Comparison of ENCODE assay signal across 15 cellular contexts in the genomic region with DNA sequence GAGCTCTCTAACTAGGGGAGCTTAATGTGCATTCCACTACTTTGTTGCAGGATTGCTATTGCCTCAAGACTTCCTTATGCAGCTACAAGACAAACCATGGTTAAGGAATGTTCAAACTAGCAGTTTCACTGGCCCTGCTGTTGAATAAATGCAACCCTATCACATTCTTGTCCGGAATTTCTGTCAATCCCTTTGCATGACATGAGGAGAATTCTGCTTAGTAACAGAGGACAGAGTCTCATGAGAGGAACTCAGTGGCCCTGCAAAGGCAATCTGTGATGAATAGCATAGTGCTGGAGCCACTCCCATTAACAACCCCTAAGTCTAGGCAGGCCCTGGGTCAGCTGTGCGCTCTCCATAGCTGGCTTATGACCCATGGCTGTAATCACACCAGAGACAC. TPM values are rescaled to one million over a fixed set of nuclear protein-coding genes. Genes with fewer than 3 reads are reported as not detected.
"Had no signal": no experiment of that assay in that cellular context is flagged by ENCODE, and none has a peak within 500 bp of the region (broad histone marks: within the 10 kb centered on the region; RNA-seq: fewer than 3 reads in every experiment).

No MANE protein-coding gene starts in this region.

- H3K4me3 ChIP-seq: left lung, prostate gland, right lobe of liver had no signal

- H3K9me3 ChIP-seq: left lung, prostate gland, right lobe of liver had no signal

- H3K36me3 Mint-ChIP-seq: naive thymus-derived CD4-positive, alpha-beta T cell; stimulated activated effector memory CD8-positive, alpha-beta T cell treated with anti-CD3 and anti-CD28 coated beads, Interleukin-12 subunit alpha, Interleukin-12 subunit beta, amount 100 ng/mL, for 72 hours; T-cell had no signal

- H3K27me3 ChIP-seq: left lung, right lobe of liver had no signal

- H3K4me1 Mint-ChIP-seq: activated B cell treated with CpG ODN at 0.5 μM for 24 hours; naive thymus-derived CD4-positive, alpha-beta T cell; stimulated activated effector memory CD8-positive, alpha-beta T cell treated with anti-CD3 and anti-CD28 coated beads, Interleukin-12 subunit alpha, Interleukin-12 subunit beta, amount 100 ng/mL, for 72 hours; T-cell had no signal

- H3K4me1 ChIP-seq: left lung, prostate gland, right lobe of liver had no signal

- H3K4me3 Mint-ChIP-seq: activated B cell treated with CpG ODN at 0.5 μM for 24 hours; activated CD8-positive, alpha-beta T cell treated with anti-CD3 and anti-CD28 coated beads for 36 hours; activated T-cell treated with anti-CD3 and anti-CD28 coated beads, Interleukin-2, amount 50 U/mL, for 24 hours; effector memory CD8-positive, alpha-beta T cell; naive thymus-derived CD4-positive, alpha-beta T cell; stimulated activated effector memory CD8-positive, alpha-beta T cell treated with anti-CD3 and anti-CD28 coated beads, Interleukin-12 subunit alpha, Interleukin-12 subunit beta, amount 100 ng/mL, for 72 hours; T-cell had no signal

- H3K27ac Mint-ChIP-seq: activated B cell treated with CpG ODN at 0.5 μM for 24 hours; activated CD8-positive, alpha-beta T cell treated with anti-CD3 and anti-CD28 coated beads for 36 hours; activated T-cell treated with anti-CD3 and anti-CD28 coated beads, Interleukin-2, amount 50 U/mL, for 24 hours; activated T-helper 2 cell treated with anti-CD3 and anti-CD28 coated beads, Interferon-gamma antibody, Interleukin-2, Interleukin-4, amounts not matched to agents 10 μg/mL and 5 μg/mL and 100 μg/mL, durations not matched to agents 14 hours and 24 hours and 36 hours; effector memory CD8-positive, alpha-beta T cell; naive thymus-derived CD4-positive, alpha-beta T cell; stimulated activated effector memory CD8-positive, alpha-beta T cell treated with anti-CD3 and anti-CD28 coated beads, Interleukin-12 subunit alpha, Interleukin-12 subunit beta, amount 100 ng/mL, for 72 hours; T-cell had no signal

- DNase-seq: activated B cell treated with CpG ODN at 0.5 μM for 24 hours; activated CD4-positive, alpha-beta T cell treated with anti-CD3 and anti-CD28 coated beads for 4 hours; activated CD8-positive, alpha-beta T cell treated with anti-CD3 and anti-CD28 coated beads for 36 hours; activated naive CD4-positive, alpha-beta T cell treated with Interleukin-2 at 50 U/mL for 16 hours; activated T-cell treated with anti-CD3 and anti-CD28 coated beads, Interleukin-2, amount 50 U/mL, for 24 hours; effector memory CD8-positive, alpha-beta T cell; hypothalamus; left lung; naive thymus-derived CD4-positive, alpha-beta T cell; right lobe of liver; stimulated activated CD4-positive, alpha-beta T cell treated with anti-CD3 and anti-CD28 coated beads, Interleukin-4, amount 100 ng/mL, for 24 hours; T-cell had no signal

- H3K9me3 Mint-ChIP-seq: activated B cell treated with CpG ODN at 0.5 μM for 24 hours; activated CD8-positive, alpha-beta T cell treated with anti-CD3 and anti-CD28 coated beads for 36 hours; activated T-cell treated with anti-CD3 and anti-CD28 coated beads, Interleukin-2, amount 50 U/mL, for 24 hours; activated T-helper 2 cell treated with anti-CD3 and anti-CD28 coated beads, Interferon-gamma antibody, Interleukin-2, Interleukin-4, amounts not matched to agents 10 μg/mL and 5 μg/mL and 100 μg/mL, durations not matched to agents 14 hours and 24 hours and 36 hours; effector memory CD8-positive, alpha-beta T cell; naive thymus-derived CD4-positive, alpha-beta T cell; stimulated activated effector memory CD8-positive, alpha-beta T cell treated with anti-CD3 and anti-CD28 coated beads, Interleukin-12 subunit alpha, Interleukin-12 subunit beta, amount 100 ng/mL, for 72 hours; T-cell had no signal

- H3K36me3 ChIP-seq: left lung, prostate gland, right lobe of liver had no signal

- H3K27ac ChIP-seq: left lung, prostate gland, right lobe of liver had no signal

RNA-seq across cellular contexts. Expression of a gene that starts 30.7 kb away (rescaled TPM):
- total RNA-seq: activated B cell treated with CpG ODN at 0.5 μM for 24 hours had no signal
- polyA plus RNA-seq: naive thymus-derived CD4-positive, alpha-beta T cell had no signal
